ENCODE assay signal across 1 cellular context in genomic region chr10:80400136-80400804, GRCh38.
TF ChIP-seq lines count a peak whose summit lies in the region.

No MANE protein-coding gene starts in this region.

TF ChIP-seq in endothelial cell of umbilical vein, 7 proteins besides CTCF, POLR2A, EP300 and RAD21:
- TF ChIP-seq MYC (IDR thresholded peaks at IDR 0.05; ENCODE audit: low read depth, low read length) (no peak), EZH2 (IDR thresholded peaks at IDR 0.05; ENCODE audit: borderline replicate concordance, low read depth, low read length, severe bottlenecking) (no peak), GATA2 (IDR thresholded peaks at IDR 0.05; ENCODE audit: insufficient read depth, insufficient read length, low read depth, low read length) (no peak), JUN (IDR thresholded peaks at IDR 0.05; ENCODE audit: borderline replicate concordance, insufficient read depth, insufficient read length, low read depth) (no peak), MAX (IDR thresholded peaks at IDR 0.05; ENCODE audit: insufficient read depth, insufficient read length) (no peak), POLR2AphosphoS5 (IDR thresholded peaks at IDR 0.05; ENCODE audit: insufficient read depth, low read depth, low read length) (no peak), FOS (IDR thresholded peaks at IDR 0.05; ENCODE audit: borderline replicate concordance, insufficient read depth, low read length) (no peak)
